Comparison of ENCODE assay signal across 8 cellular contexts in genomic region chr10:28367865-28368541, GRCh38.
A peak's percentile ranks its signal among the peaks of the same experiment; 100 is the strongest.
DNase-seq lines count a peak whose midpoint lies in the region; ATAC-seq lines count a peak whose summit lies in the region.

No MANE protein-coding gene starts in this region.

- DNase-seq in NOMO-1 treated with dmso at 0.1 percent for 144 hours (lab: John Stamatoyannopoulos, UW; ENCODE audit: unreplicated experiment), result peak; percentile 91
- DNase-seq in activated naive CD4-positive, alpha-beta T cell treated with Interleukin-2 at 50 U/mL for 16 hours, result peak; percentile 49
- peak; percentile 10 for DNase-seq in putamen (ENCODE audit: low spot score)
- DNase-seq in COLO829 (ENCODE audit: low spot score), result no peak
- DNase-seq in NAMALWA (ENCODE audit: low spot score), result no peak
- no peak for DNase-seq in NCI-H748 treated with DMSO at 0.1 percent for 48 hours (lab: John Stamatoyannopoulos, UW)

- ATAC-seq in GM18498 (IDR thresholded peaks at IDR 0.05; ENCODE audit: unreplicated experiment) (peak; percentile 97), HG02610 (IDR thresholded peaks at IDR 0.05; ENCODE audit: unreplicated experiment) (peak; percentile 97)

Comparison
In these comparisons a context has a peak if more than half of its experiments do, and no peak if none do; other contexts are left out.
1. DNase-seq: peak in NOMO-1 treated with dmso at 0.1 percent for 144 hours (single experiment), activated naive CD4-positive, alpha-beta T cell treated with Interleukin-2 at 50 U/mL for 16 hours (single experiment) and putamen (single experiment); none in COLO829 (single experiment), NAMALWA (single experiment) and NCI-H748 treated with DMSO at 0.1 percent for 48 hours (single experiment).